8 cellular contexts compared by ENCODE assay signal in the genomic region with DNA sequence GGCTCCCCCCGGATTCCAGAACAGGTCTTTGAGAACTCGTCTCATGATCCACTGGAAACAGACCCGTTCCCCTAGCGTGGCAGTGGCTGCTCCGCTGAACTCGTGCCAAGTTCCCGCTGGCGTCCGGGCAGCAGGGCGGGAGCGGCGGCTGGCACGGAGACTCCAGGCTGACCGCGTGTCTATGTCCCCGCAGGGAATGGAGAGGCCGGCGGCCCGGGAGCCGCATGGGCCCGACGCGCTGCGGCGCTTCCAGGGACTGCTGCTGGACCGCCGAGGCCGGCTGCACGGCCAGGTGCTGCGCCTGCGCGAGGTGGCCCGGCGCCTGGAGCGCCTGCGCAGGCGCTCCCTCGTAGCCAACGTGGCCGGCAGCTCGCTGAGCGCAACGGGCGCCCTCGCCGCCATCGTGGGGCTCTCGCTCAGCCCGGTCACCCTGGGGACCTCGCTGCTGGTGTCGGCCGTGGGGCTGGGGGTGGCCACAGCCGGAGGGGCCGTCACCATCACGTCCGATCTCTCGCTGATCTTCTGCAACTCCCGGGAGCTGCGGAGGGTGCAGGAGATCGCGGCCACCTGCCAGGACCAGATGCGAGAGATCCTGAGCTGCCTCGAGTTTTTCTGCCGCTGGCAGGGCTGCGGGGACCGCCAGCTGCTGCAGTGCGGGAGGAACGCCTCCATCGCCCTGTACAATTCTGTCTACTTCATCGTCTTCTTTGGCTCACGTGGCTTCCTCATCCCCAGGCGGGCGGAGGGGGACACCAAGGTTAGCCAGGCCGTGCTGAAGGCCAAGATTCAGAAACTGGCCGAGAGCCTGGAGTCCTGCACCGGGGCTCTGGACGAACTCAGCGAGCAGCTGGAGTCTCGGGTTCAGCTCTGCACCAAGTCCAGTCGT.
DNase-seq lines count a peak whose midpoint lies in the region; ATAC-seq lines count a peak whose summit lies in the region.

No MANE protein-coding gene starts in this region.

- H3K27ac ChIP-seq in caudate nucleus (ENCODE audit: low read depth, low read length), result peak overlapping the region; percentile 93

- DNase-seq in SIG-M5 treated with dmso at 0.1 percent for 504 hours (lab: John Stamatoyannopoulos, UW; ENCODE audit: unreplicated experiment) (peak; percentile 47), SIG-M5 (lab: John Stamatoyannopoulos, UW) (no peak), NCI-H1417 (lab: John Stamatoyannopoulos, UW) (peak; percentile 78 to 90 (median 89)), caudate nucleus (lab: John Stamatoyannopoulos, UW) (peak in 59 of 61 donors; percentile 17 to 90 (median 68)), islet precursor cell (peak; percentile 77)
- DNase-seq in activated CD4-positive, CD25-positive, alpha-beta regulatory T cell (lab: John Stamatoyannopoulos, UW), result peak; percentile 35 to 66 (median 51)
- peak; percentile 30 to 74 (median 49) for DNase-seq in stimulated activated CD4-positive, alpha-beta T cell treated with anti-CD3 and anti-CD28 coated beads, Interleukin-12 subunit alpha, Interleukin-12 subunit beta, amount 100 ng/mL, for 48 hours (ENCODE audit: low read depth in 2 of 3, low spot score in 1 of 3)

- peak; percentile 86 for ATAC-seq in HG02763 (IDR thresholded peaks at IDR 0.05; ENCODE audit: unreplicated experiment)
